ENCODE assay signal across 14 cellular contexts in genomic region chr3:66299893-66300292, GRCh38.
"Had no signal": no experiment of that assay in that cellular context is flagged by ENCODE, and none has a peak within 500 bp of the region (broad histone marks: within the 10 kb centered on the region; RNA-seq: fewer than 3 reads in every experiment).

No MANE protein-coding gene starts in this region.

- H3K27ac ChIP-seq: coronary artery, tibial nerve had no signal

- H3K4me3 Mint-ChIP-seq: activated CD4-positive, alpha-beta memory T cell treated with anti-CD3 and anti-CD28 coated beads for 36 hours; activated naive CD8-positive, alpha-beta T cell treated with anti-CD3 and anti-CD28 coated beads for 36 hours; activated T-cell treated with anti-CD3 and anti-CD28 coated beads, Interleukin-2, amount 50 U/mL, for 4 hours; endodermal cell; neural crest cell had no signal

- H3K36me3 ChIP-seq: tibial nerve had no signal

- H3K4me3 ChIP-seq: coronary artery, smooth muscle cell, tibial nerve had no signal

- H3K27me3 ChIP-seq: tibial nerve had no signal

- ATAC-seq: activated T-cell treated with anti-CD3 and anti-CD28 coated beads, Interleukin-2, amount 50 U/mL, for 4 hours; left cardiac atrium had no signal

- H3K9me3 ChIP-seq: tibial nerve had no signal

- H3K9me3 Mint-ChIP-seq: activated CD4-positive, alpha-beta memory T cell treated with anti-CD3 and anti-CD28 coated beads for 36 hours; activated T-cell treated with anti-CD3 and anti-CD28 coated beads, Interleukin-2, amount 50 U/mL, for 4 hours; endodermal cell; neural crest cell had no signal

- H3K27me3 Mint-ChIP-seq: activated CD4-positive, alpha-beta memory T cell treated with anti-CD3 and anti-CD28 coated beads for 36 hours; activated naive CD8-positive, alpha-beta T cell treated with anti-CD3 and anti-CD28 coated beads for 36 hours had no signal

- DNase-seq: activated CD4-positive, alpha-beta memory T cell treated with anti-CD3 and anti-CD28 coated beads for 36 hours; activated CD4-positive, alpha-beta T cell treated with anti-CD3 and anti-CD28 coated beads for 1 hour; activated gamma-delta T cell; activated naive CD8-positive, alpha-beta T cell treated with anti-CD3 and anti-CD28 coated beads for 36 hours; activated T-cell treated with anti-CD3 and anti-CD28 coated beads, Interleukin-2, amount 50 U/mL, for 4 hours; anterior cingulate cortex; endodermal cell; erythroblast; left cardiac atrium; retina had no signal

- H3K27ac Mint-ChIP-seq: activated naive CD8-positive, alpha-beta T cell treated with anti-CD3 and anti-CD28 coated beads for 36 hours; endodermal cell had no signal

- H3K4me1 Mint-ChIP-seq: endodermal cell had no signal
